Comparison of ENCODE assay signal across 8 cellular contexts in genomic region chr6:31702819-31703716, GRCh38. TPM values are rescaled to one million over a fixed set of nuclear protein-coding genes. Genes with fewer than 3 reads are reported as not detected.
DNase-seq lines count a peak whose midpoint lies in the region; ATAC-seq and TF ChIP-seq lines count a peak whose summit lies in the region.

Gene ABHD16A (minus strand): TSS chr6:31703324. CDS start chr6:31703281, 43 bp downstream.

- no peaks in the 10 kb centered on the region for H3K27me3 Mint-ChIP-seq in activated B cell treated with CpG ODN at 0.5 μM for 24 hours
- peaks cover 3 to 8% (median 3%) of the 10 kb centered on the region in 3 donors for H3K27me3 Mint-ChIP-seq in immature natural killer cell (ENCODE audit: low read depth in 3 of 3)

- H3K4me3 ChIP-seq in A673 (ENCODE audit: low read depth, low read length, poor library complexity, severe bottlenecking): peak within 1 kb of the TSS; percentile 71

- intact Hi-C loops in A673 (cut with micrococcal nuclease; ENCODE audit: unreplicated experiment) (no loop called here), activated B cell treated with CpG ODN at 0.5 μM for 24 hours (cut with micrococcal nuclease) (loop anchor here (1.0 to 2.0 kb wide), 9 partner anchors 22 to 156 kb away; partner anchors contain the start of genes BAG6, HSPA1B, LY6G5C and NFKBIL1)

- peaks cover 7% of the 10 kb centered on the region for H3K4me1 ChIP-seq in A673 (ENCODE audit: insufficient read depth, low read length, poor library complexity, severe bottlenecking)

- H3K4me3 Mint-ChIP-seq in activated B cell treated with CpG ODN at 0.5 μM for 24 hours: peak within 1 kb of the TSS; percentile 99
- H3K4me3 Mint-ChIP-seq in immature natural killer cell: peak within 1 kb of the TSS; percentile 94 to 99 (median 96)

- H3K27ac ChIP-seq in A673 (ENCODE audit: low read depth, low read length, poor library complexity, severe bottlenecking): peak within 1 kb of the TSS; percentile 97
- peak within 1 kb of the TSS; percentile 99 for H3K27ac ChIP-seq in caudate nucleus (ENCODE audit: low read depth, low read length)

- H3K27ac Mint-ChIP-seq in activated B cell treated with CpG ODN at 0.5 μM for 24 hours (peak within 1 kb of the TSS; percentile 89), immature natural killer cell (peak within 1 kb of the TSS; percentile 95 to 99 (median 98))

- H3K36me3 ChIP-seq in A673 (ENCODE audit: insufficient read depth, low read length, poor library complexity, severe bottlenecking): no peaks in the 10 kb centered on the region

- H3K9me3 Mint-ChIP-seq in activated B cell treated with CpG ODN at 0.5 μM for 24 hours (no peaks in the 10 kb centered on the region), immature natural killer cell (no peaks in the 10 kb centered on the region)

- H3K36me3 Mint-ChIP-seq in activated B cell treated with CpG ODN at 0.5 μM for 24 hours (ENCODE audit: low read depth) (peaks cover 32% of the 10 kb centered on the region), immature natural killer cell (peaks cover 0 to 5% (median 0%) of the 10 kb centered on the region in 3 donors)

- H3K4me1 Mint-ChIP-seq in activated B cell treated with CpG ODN at 0.5 μM for 24 hours (peaks cover 28% of the 10 kb centered on the region), immature natural killer cell (peaks cover 34 to 35% of the 10 kb centered on the region in 2 donors)

- DNase-seq in A673 (ENCODE audit: low spot score): peak; percentile 100
- peak; percentile 98 for DNase-seq in NCI-H345 (lab: John Stamatoyannopoulos, UW)
- DNase-seq in activated B cell treated with CpG ODN at 0.5 μM for 24 hours: peak; percentile 94
- DNase-seq in caudate nucleus (lab: John Stamatoyannopoulos, UW): peak; percentile 64 to 99 (median 96)
- DNase-seq in immature natural killer cell: peak; percentile 97
- DNase-seq in smooth muscle cell of the brain vasculature (ENCODE audit: low read depth, low spot score): peak; percentile 99

- POLR2A ChIA-PET in A673 (lab: Charles Lee; ENCODE audit: low non-redundant PET): interaction anchor here (0.5 to 1.0 kb wide), 7 partner anchors 22 to 1092 kb away, joined by 3 to 6 read pairs (median 3); partner anchors contain the start of genes DXO, LSM2 and LY6G5C
- POLR2A ChIA-PET in activated B cell treated with CpG ODN at 0.5 μM for 24 hours (lab: Charles Lee): interaction anchor here (0.5 to 4.1 kb wide), 49 partner anchors 8 to 1586 kb away, joined by 3 to 32 read pairs (median 5); partner anchors contain the start of genes BAG6, C6orf47, CLIC1 and CSNK2B

- peak; percentile 80 for ATAC-seq in GM18907 (IDR thresholded peaks at IDR 0.05; ENCODE audit: unreplicated experiment)
- peak; percentile 84 for ATAC-seq in HG03159 (IDR thresholded peaks at IDR 0.05; ENCODE audit: unreplicated experiment)
- ATAC-seq in activated B cell treated with CpG ODN at 0.5 μM for 24 hours (ENCODE audit: low read depth): peak; percentile 93

- CTCF ChIA-PET in A673 (lab: Charles Lee) (no interaction called here), activated B cell treated with CpG ODN at 0.5 μM for 24 hours (lab: Charles Lee) (interaction anchor here (1.0 to 1.5 kb wide), 3 partner anchors 26 to 184 kb away, joined by 3 to 5 read pairs (median 3); partner anchors contain the start of gene BAG6)

- no peaks in the 10 kb centered on the region for H3K27me3 ChIP-seq in A673 (replicated peaks; ENCODE audit: insufficient read depth, low read depth, low read length, poor library complexity)

- no peaks in the 10 kb centered on the region for H3K9me3 ChIP-seq in A673 (ENCODE audit: low read depth, low read length, poor library complexity, severe bottlenecking)

- TF ChIP-seq CTCF in A673 (conservative IDR thresholded peaks at IDR 0.05; ENCODE audit: low read depth, low read length) (no peak), activated B cell treated with CpG ODN at 0.5 μM for 24 hours (IDR thresholded peaks at IDR 0.05) (no peak)

- no TSS peak for BruUV-seq in A673 (replicated peaks; lab: Mats Ljungman, UMichigan)

RNA-seq across cellular contexts. Expression of gene ABHD16A, which starts in this region (rescaled TPM):
- 36.3 and 45.6 TPM in 2 replicates for total RNA-seq in A673 (2021)
- total RNA-seq in activated B cell treated with CpG ODN at 0.5 μM for 24 hours: 49.3 and 59.1 TPM in 2 replicates
- 10 to 100 TPM; 43.6 to 53.7 (median 47.0) TPM for polyA plus RNA-seq in immature natural killer cell

Comparison
In these comparisons a context has a peak if more than half of its experiments do, and no peak if none do; other contexts are left out.
1. Peak in every context shown above with its lines: DNase-seq, ATAC-seq, H3K4me3 ChIP-seq and H3K27ac ChIP-seq.